ENCODE assay signal across 11 cellular contexts in genomic region chr13:112072531-112073244, GRCh38. TPM values are rescaled to one million over a fixed set of nuclear protein-coding genes. Genes with fewer than 3 reads are reported as not detected.
A peak's percentile ranks its signal among the peaks of the same experiment; 100 is the strongest.
DNase-seq lines count a peak whose midpoint lies in the region; ATAC-seq, FAIRE-seq and TF ChIP-seq lines count a peak whose summit lies in the region.
"Had no signal": no experiment of that assay in that cellular context is flagged by ENCODE, and none has a peak within 500 bp of the region (broad histone marks: within the 10 kb centered on the region; RNA-seq: fewer than 3 reads in every experiment).

No MANE protein-coding gene starts in this region.

- 3% methylated on average over 7 of the region's 77 CpGs; no CpG with 5 or more reads in 1 of the 2 donors for WGBS in gastroesophageal sphincter (ENCODE audit: low coverage in 1 of 2), 2 donors
- 3% methylated on average over 77 of the region's 77 CpGs for WGBS in sigmoid colon, 2 donors

- intact Hi-C loops in sigmoid colon (cut with DNase I) (no loop called here), kidney (cut with DNase I) (no loop called here)

- TF ChIP-seq EP300 in gastroesophageal sphincter (IDR thresholded peaks at IDR 0.05) (no peak), sigmoid colon (IDR thresholded peaks at IDR 0.05) (no peak)

- TF ChIP-seq POLR2A in gastroesophageal sphincter (IDR thresholded peaks at IDR 0.05) = no peak
- TF ChIP-seq POLR2A in sigmoid colon (IDR thresholded peaks at IDR 0.05) = no peak

- H3K4me1 ChIP-seq in HAP-1 (no peaks in the 10 kb centered on the region), gastroesophageal sphincter (peaks cover 0 to 36% (median 19%) of the 10 kb centered on the region in 3 donors), sigmoid colon (peaks cover 0 to 27% (median 22%) of the 10 kb centered on the region in 4 donors), kidney (ENCODE audit: control insufficient read depth in 1 of 2, insufficient read depth in 1 of 2, low read depth in 1 of 2, low read length in 2 of 2) (no peaks in the 10 kb centered on the region)

- in situ Hi-C loops in HAP-1 (cut with MboI; ENCODE audit: low sequenced_read_pairs) = loop anchor here (25.0 kb wide), 2 partner anchors 365 to 540 kb away; no protein-coding TSS in a partner anchor

- no peak overlapping the region for H3K27ac ChIP-seq in gastroesophageal sphincter
- H3K27ac ChIP-seq in sigmoid colon = no peak overlapping the region
- no peak overlapping the region for H3K27ac ChIP-seq in kidney (ENCODE audit: low read depth in 2 of 2, low read length in 2 of 2)
- H3K27ac ChIP-seq: neutrophil had no signal

- TF ChIP-seq CTCF in gastroesophageal sphincter (IDR thresholded peaks at IDR 0.05) = no peak
- no peak for TF ChIP-seq CTCF in sigmoid colon (IDR thresholded peaks at IDR 0.05)
- no peak for TF ChIP-seq CTCF in kidney (IDR thresholded peaks at IDR 0.05; ENCODE audit: borderline replicate concordance, extremely low read depth, insufficient read depth)

- DNase-seq in HAP-1 (ENCODE audit: low spot score in 2 of 2) = peak; percentile 18 to 66
- peak; percentile 90 for DNase-seq in NCI-H345 (lab: John Stamatoyannopoulos, UW)
- DNase-seq in sigmoid colon = no peak
- DNase-seq in NCI-H82 (lab: John Stamatoyannopoulos, UW) = no peak
- DNase-seq in activated T-cell treated with anti-CD3 and anti-CD28 coated beads for 4 hours = no peak
- DNase-seq in kidney = no peak
- DNase-seq: NCI-H2171 had no signal

- H3K9ac ChIP-seq in kidney (ENCODE audit: low read length in 2 of 2) = no peak overlapping the region

- peak overlapping the region; percentile 19 for H3K4me3 ChIP-seq in HAP-1
- peak overlapping the region in 1 of 2 donors; percentile 42 for H3K4me3 ChIP-seq in gastroesophageal sphincter
- peak overlapping the region; percentile 8 to 37 (median 30) for H3K4me3 ChIP-seq in sigmoid colon
- no peak overlapping the region for H3K4me3 ChIP-seq in kidney (ENCODE audit: low read length in 2 of 2)

- H3K36me3 ChIP-seq in HAP-1 (replicated peaks) (no peaks in the 10 kb centered on the region), gastroesophageal sphincter (no peaks in the 10 kb centered on the region), sigmoid colon (no peaks in the 10 kb centered on the region), kidney (ENCODE audit: control insufficient read depth in 1 of 2, insufficient read depth in 2 of 2, low read length in 2 of 2) (no peaks in the 10 kb centered on the region)
- H3K36me3 ChIP-seq: neutrophil had no signal

- no peak for FAIRE-seq in kidney (lab: Jason Lieb, UNC)
- FAIRE-seq: bronchial epithelial cell had no signal

- peak; percentile 25 for ATAC-seq in gastroesophageal sphincter

- H3K9me3 ChIP-seq in HAP-1 = no peaks in the 10 kb centered on the region
- no peaks in the 10 kb centered on the region for H3K9me3 ChIP-seq in gastroesophageal sphincter
- H3K9me3 ChIP-seq in sigmoid colon = no peaks in the 10 kb centered on the region
- no peaks in the 10 kb centered on the region for H3K9me3 ChIP-seq in kidney (ENCODE audit: control insufficient read depth in 1 of 2, low read length in 2 of 2)
- H3K9me3 ChIP-seq: neutrophil had no signal

- H3K27me3 ChIP-seq in HAP-1 (ENCODE audit: low read depth) (0 out of 2 replicates have a peak, but pooled peaks cover 2% of the 10 kb centered on the region), gastroesophageal sphincter (peaks cover 98% of the 10 kb centered on the region), sigmoid colon (peaks cover 58 to 99% (median 73%) of the 10 kb centered on the region in 3 donors)

RNA-seq across cellular contexts. Expression of gene SOX1, which starts 5.7 kb away (rescaled TPM):
- under 1 TPM in 2 of 4 donors, not detected in 2; 0.23 to 0.93 TPM for total RNA-seq in gastroesophageal sphincter
- total RNA-seq in sigmoid colon = under 1 TPM in 1 of 4 donors, not detected in 3; 0.36 TPM
- under 1 TPM in 2 of 3 donors, not detected in 1; under 0.01 to 0.01 TPM for polyA plus RNA-seq in sigmoid colon
- total RNA-seq in kidney = not detected
- not detected for polyA plus RNA-seq in kidney (ENCODE audit: insufficient read depth, low read depth, low replicate concordance)
- total RNA-seq: activated CD8-positive, alpha-beta memory T cell treated with anti-CD3 and anti-CD28 coated beads for 36 hours; bronchial epithelial cell had no signal

Comparison
In these comparisons a context has a peak if more than half of its experiments do, and no peak if none do; other contexts are left out.
1. DNase-seq: peak in HAP-1 (2 of 2) and NCI-H345 (single experiment); none in sigmoid colon (single experiment), NCI-H82 (single experiment), activated T-cell treated with anti-CD3 and anti-CD28 coated beads for 4 hours (single experiment) and kidney (single experiment).
2. H3K4me3 ChIP-seq: peak in HAP-1 (single experiment) and sigmoid colon (4 of 4); none in kidney (0 of 2).